In the genomic region with DNA sequence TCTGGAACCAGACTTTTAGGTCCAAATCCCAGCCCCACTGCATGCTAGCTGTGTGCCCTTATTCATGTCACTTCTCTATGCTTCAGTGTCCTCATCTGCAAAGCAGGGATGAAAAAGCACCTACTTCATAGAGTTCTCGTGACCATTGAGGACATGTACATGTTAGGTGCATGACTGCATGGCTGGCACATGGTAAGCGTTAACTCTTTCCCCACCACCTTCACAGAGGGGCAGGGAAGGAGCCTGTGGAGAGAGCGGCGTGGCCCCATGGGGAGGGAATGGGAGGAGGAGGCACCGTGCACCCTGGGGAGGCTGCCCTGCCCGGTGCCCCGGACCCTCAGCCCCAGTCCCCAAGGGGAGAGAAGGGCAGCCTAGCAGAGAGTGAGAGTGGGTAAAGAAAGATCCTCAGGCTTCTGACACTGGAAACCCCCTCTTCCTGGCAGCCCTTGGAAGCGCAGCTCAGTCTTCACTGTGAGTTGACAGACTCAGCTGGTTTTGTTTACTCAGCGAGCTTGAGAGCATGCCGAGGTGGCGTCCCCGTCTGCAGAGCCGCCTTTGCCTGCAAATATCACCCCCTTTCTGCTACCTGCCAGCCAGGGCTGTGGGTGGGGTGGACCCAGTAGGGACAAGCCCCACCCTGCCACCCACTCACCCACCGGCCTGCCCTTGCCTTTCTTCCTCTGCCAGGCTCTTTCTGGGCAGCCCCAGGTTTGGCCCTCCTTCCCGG, we compare ENCODE assay signal across 8 cellular contexts. TPM values are rescaled to one million over a fixed set of nuclear protein-coding genes. Genes with fewer than 3 reads are reported as not detected.
DNase-seq lines count a peak whose midpoint lies in the region; ATAC-seq and TF ChIP-seq lines count a peak whose summit lies in the region.

No MANE protein-coding gene starts in this region.

- H3K27ac ChIP-seq in GM23248: peak overlapping the region; percentile 95
- H3K27ac ChIP-seq in gastrocnemius medialis: peak overlapping the region; percentile 92 to 98 (median 94)
- no peak overlapping the region for H3K27ac ChIP-seq in Karpas-422 (ENCODE audit: low read length)

- no peaks in the 10 kb centered on the region for H3K36me3 ChIP-seq in GM23248 (ENCODE audit: low read depth)
- H3K36me3 ChIP-seq in gastrocnemius medialis: no peaks in the 10 kb centered on the region
- H3K36me3 ChIP-seq in Karpas-422 (ENCODE audit: insufficient read depth, low read length): no peaks in the 10 kb centered on the region

- in situ Hi-C loops in GM23248 (cut with MboI): no loop called here
- in situ Hi-C loops in gastrocnemius medialis (cut with MboI; ENCODE audit: low sequenced_read_pairs in 4 of 4): no loop called here

- H3K4me2 ChIP-seq in GM23248 (ENCODE audit: unreplicated experiment) (peak overlapping the region; percentile 53), Karpas-422 (ENCODE audit: low read depth, low read length, poor library complexity, severe bottlenecking) (no peak overlapping the region)

- H4K20me1 ChIP-seq in GM23248 (ENCODE audit: insufficient read depth) (no peaks in the 10 kb centered on the region), Karpas-422 (ENCODE audit: insufficient read depth, low read depth, low read length) (peaks cover 4% of the 10 kb centered on the region; the same call in 1 of the 2 replicates)

- H2AFZ ChIP-seq in GM23248 (peak overlapping the region; percentile 43), Karpas-422 (ENCODE audit: low read length) (no peak overlapping the region)

- H3K79me2 ChIP-seq in GM23248 (ENCODE audit: insufficient read depth): no peaks in the 10 kb centered on the region
- H3K79me2 ChIP-seq in Karpas-422 (ENCODE audit: low read length): no peaks in the 10 kb centered on the region

- H3K9me3 ChIP-seq in GM23248 (ENCODE audit: low read depth): no peaks in the 10 kb centered on the region
- H3K9me3 ChIP-seq in gastrocnemius medialis: no peaks in the 10 kb centered on the region
- no peaks in the 10 kb centered on the region for H3K9me3 ChIP-seq in Karpas-422 (ENCODE audit: low read length)

- H3F3A ChIP-seq in GM23248 (ENCODE audit: insufficient read depth): peaks cover 39% of the 10 kb centered on the region

- intact Hi-C loops in left ventricle myocardium superior (cut with micrococcal nuclease) (no loop called here), gastrocnemius medialis (cut with DNase I; ENCODE audit: low total_unique reads) (loop anchor here (10.0 kb wide), 1 partner anchor 328 kb away; a partner anchor contains a TSS)

- peak; percentile 1 for ATAC-seq in left ventricle myocardium superior
- ATAC-seq in gastrocnemius medialis: peak in 1 of 2 donors; percentile 29
- ATAC-seq in HG02885 (IDR thresholded peaks at IDR 0.05; ENCODE audit: poor library complexity, unreplicated experiment): no peak

- TF ChIP-seq CTCF in gastrocnemius medialis (IDR thresholded peaks at IDR 0.05 in 4 of 5, conservative IDR thresholded peaks at IDR 0.05 in 1 of 5): no peak

- H3K9ac ChIP-seq in GM23248 (peak overlapping the region; percentile 81), Karpas-422 (ENCODE audit: low read length) (no peak overlapping the region)

- no peaks in the 10 kb centered on the region for H3K9me2 ChIP-seq in GM23248 (ENCODE audit: insufficient read depth)
- no peaks in the 10 kb centered on the region for H3K9me2 ChIP-seq in Karpas-422 (replicated peaks; ENCODE audit: insufficient read depth, low read length)

- TF ChIP-seq POLR2A in gastrocnemius medialis (IDR thresholded peaks at IDR 0.05): no peak

- DNase-seq in GM23248 (peak; percentile 74), NCI-H69 (lab: John Stamatoyannopoulos, UW) (peak; percentile 98), left ventricle myocardium superior (no peak), gastrocnemius medialis (peak in 1 of 2 donors; percentile 55), Karpas-422 (no peak), dermis blood vessel endothelial cell (no peak), germinal center (ENCODE audit: low spot score) (no peak)

- H3K4me3 ChIP-seq in GM23248 (peak overlapping the region; percentile 33; the same call in 1 of the 2 replicates), gastrocnemius medialis (peak overlapping the region in 2 of 4 donors; percentile 12 to 28), Karpas-422 (ENCODE audit: low read length) (no peak overlapping the region)

- H3K4me1 ChIP-seq in GM23248 (ENCODE audit: insufficient read depth) (peaks cover 58% of the 10 kb centered on the region), gastrocnemius medialis (peaks cover 84 to 85% of the 10 kb centered on the region in 2 donors), Karpas-422 (ENCODE audit: low read length) (no peaks in the 10 kb centered on the region)

- H3K27me3 ChIP-seq in GM23248 (replicated peaks; ENCODE audit: insufficient read depth) (no peaks in the 10 kb centered on the region), gastrocnemius medialis (no peaks in the 10 kb centered on the region), Karpas-422 (ENCODE audit: low read length) (no peaks in the 10 kb centered on the region; the same call in 1 of the 2 replicates)

- WGBS in GM23248 (ENCODE audit: low coverage in 1 of 2, low lambda C conversion rate in 2 of 2, missing lambda C conversion rate in 2 of 2), 2 experiments: 23 to 24% methylated on average over 15 of the region's 15 CpGs

RNA-seq across cellular contexts. Expression of a gene that starts 10.6 kb away (rescaled TPM):
- total RNA-seq in GM23248 (2014; rRNA removed; shearing (Covaris generic)): 9.0 and 12.3 TPM in 2 replicates
- polyA plus RNA-seq in GM23248 (2016; fragmentation: Nextera tagmentation; extraction: Ambion mirVana): 8.8 and 9.5 TPM in 2 replicates
- 27.4 TPM for total RNA-seq in left ventricle myocardium superior
- total RNA-seq in gastrocnemius medialis: 10 to 100 TPM in 3 of 4 donors, 1 to 10 TPM in 1; 9.1 to 48.3 (median 12.1) TPM
- not detected in 2 replicates for total RNA-seq in Karpas-422 (2014; rRNA removed; shearing (Covaris generic); ENCODE audit: low replicate concordance)
- total RNA-seq in dermis blood vessel endothelial cell: 12.3 and 14.9 TPM in 2 replicates

Comparison
In these comparisons a context has a peak if more than half of its experiments do, and no peak if none do; other contexts are left out.
1. DNase-seq: peak in GM23248 (single experiment) and NCI-H69 (single experiment); none in left ventricle myocardium superior (single experiment), Karpas-422 (single experiment), dermis blood vessel endothelial cell (single experiment) and germinal center (single experiment).